ENCODE assay signal across 19 cellular contexts in genomic region chr13:30164141-30164540, GRCh38.
"Had no signal": no experiment of that assay in that cellular context is flagged by ENCODE, and none has a peak within 500 bp of the region (broad histone marks: within the 10 kb centered on the region; RNA-seq: fewer than 3 reads in every experiment).

No MANE protein-coding gene starts in this region.

- H3K9me3 ChIP-seq: gastrocnemius medialis, heart right ventricle, mucosa of descending colon, right atrium auricular region, sigmoid colon, stomach had no signal

- H3K9me3 Mint-ChIP-seq: naive thymus-derived CD8-positive, alpha-beta T cell had no signal

- H3K27ac ChIP-seq: gastrocnemius medialis, heart right ventricle, right atrium auricular region, sigmoid colon, skin epidermis, stomach had no signal

- H3K4me3 ChIP-seq: dorsolateral prefrontal cortex, gastrocnemius medialis, heart right ventricle, mucosa of descending colon, right atrium auricular region, sigmoid colon, skin epidermis, stomach had no signal

- H3K36me3 ChIP-seq: gastrocnemius medialis, heart right ventricle, right atrium auricular region, sigmoid colon, stomach had no signal

- DNase-seq: dorsolateral prefrontal cortex; effector CD8-positive, alpha-beta T cell; gastrocnemius medialis; heart right ventricle; hypothalamus; kidney glomerular epithelial cell; mammary epithelial cell; mucosa of descending colon; naive thymus-derived CD8-positive, alpha-beta T cell; posterior cingulate gyrus; sigmoid colon; stimulated activated CD4-positive, alpha-beta T cell treated with anti-CD3 and anti-CD28 coated beads, Interleukin-2, amount 100 ng/mL, for 24 hours; stimulated activated naive CD4-positive, alpha-beta T cell; stomach had no signal

- H3K27me3 Mint-ChIP-seq: naive thymus-derived CD8-positive, alpha-beta T cell had no signal

- H3K27me3 ChIP-seq: dorsolateral prefrontal cortex, gastrocnemius medialis, heart right ventricle, right atrium auricular region, sigmoid colon, stomach had no signal

- H3K4me3 Mint-ChIP-seq: naive thymus-derived CD8-positive, alpha-beta T cell; neural crest cell; type B pancreatic cell had no signal

- H3K27ac Mint-ChIP-seq: type B pancreatic cell had no signal

- ATAC-seq: esophagus mucosa; gastrocnemius medialis; mucosa of descending colon; naive thymus-derived CD8-positive, alpha-beta T cell had no signal

- H3K36me3 Mint-ChIP-seq: type B pancreatic cell had no signal

- H3K4me1 ChIP-seq: gastrocnemius medialis, right atrium auricular region, sigmoid colon, stomach had no signal
